Comparison of ENCODE assay signal across 8 cellular contexts in genomic region chr2:57906152-57906732, GRCh38.
DNase-seq lines count a peak whose midpoint lies in the region; ATAC-seq and TF ChIP-seq lines count a peak whose summit lies in the region.

No MANE protein-coding gene starts in this region.

- H3K56ac ChIP-seq in H9 (ENCODE audit: insufficient read length, low read depth, low read length) = no peak overlapping the region

- no peak overlapping the region for H2AFZ ChIP-seq in H9 (ENCODE audit: low read length)

- no peaks in the 10 kb centered on the region for H3K9me3 ChIP-seq in H9 (ENCODE audit: control insufficient read depth, low read depth, low read length)

- no peak overlapping the region for H2AK5ac ChIP-seq in H9 (ENCODE audit: insufficient read length, low read length)

- no peak overlapping the region for H3K4ac ChIP-seq in H9 (ENCODE audit: low read depth, low read length)

- H3K4me1 Mint-ChIP-seq in H9 (peaks cover 16% of the 10 kb centered on the region in 2 experiments), neural crest cell (peaks cover 6% of the 10 kb centered on the region)

- H3K27ac Mint-ChIP-seq in H9 (peak overlapping the region in 1 of 3 experiments; percentile 69; a peak in 1 of 7 replicates), neural crest cell (ENCODE audit: unreplicated experiment) (no peak overlapping the region)

- H2BK5ac ChIP-seq in H9 (ENCODE audit: insufficient read length, low read length) = no peak overlapping the region

- TF ChIP-seq CTCF in H9 (conservative IDR thresholded peaks at IDR 0.05) = peak; percentile 87
- peak; percentile 86 for TF ChIP-seq CTCF in neural crest cell (conservative IDR thresholded peaks at IDR 0.05)

- no CpG with 5 or more reads among the region's 5 CpGs for WGBS in H9 (ENCODE audit: extremely low coverage, insufficient read length, low lambda C conversion rate)

- H4K8ac ChIP-seq in H9 (replicated peaks; ENCODE audit: insufficient read length, low read depth, low read length) = no peak overlapping the region

- no peaks in the 10 kb centered on the region for H3K27me3 ChIP-seq in H9 (ENCODE audit: insufficient read depth, low read length)

- no peak overlapping the region for H3K9ac ChIP-seq in H9 (ENCODE audit: extremely low read depth, insufficient read length, low read length)

- ATAC-seq in Right ventricle myocardium inferior = peak; percentile 60

- no peaks in the 10 kb centered on the region for H3K79me1 ChIP-seq in H9 (ENCODE audit: insufficient read depth, low read depth, low read length, poor library complexity, severe bottlenecking)

- H3K4me2 ChIP-seq in H9 (ENCODE audit: insufficient read depth, insufficient read length, low read length) = no peak overlapping the region

- no peak overlapping the region for H3K27ac ChIP-seq in H9 (ENCODE audit: insufficient read length, low read depth, low read length)

- intact Hi-C loops in Right ventricle myocardium inferior (cut with DNase I) = loop anchor here (5.0 kb wide), 1 partner anchor 541 kb away; no protein-coding TSS in a partner anchor
- intact Hi-C loops in cardiac septum (cut with DNase I) = loop anchor here (5.0 kb wide), 1 partner anchor 541 kb away; no protein-coding TSS in a partner anchor

- no peaks in the 10 kb centered on the region for H3K23me2 ChIP-seq in H9 (ENCODE audit: insufficient read length, low read depth, low read length, poor library complexity, severe bottlenecking)

- DNase-seq in Right ventricle myocardium inferior (ENCODE audit: missing footprints) = no peak
- no peak for DNase-seq in cardiac septum (ENCODE audit: low spot score)
- no peak for DNase-seq in H9
- DNase-seq in LHCN-M2 (ENCODE audit: low read depth) = peak; percentile 67
- peak; percentile 14 for DNase-seq in SK-N-DZ (ENCODE audit: low spot score)
- peak; percentile 54 for DNase-seq in fibroblast of gingiva (ENCODE audit: low read depth)
- DNase-seq in neural crest cell (ENCODE audit: low read depth, low spot score) = no peak
- DNase-seq in cortex of kidney (lab: John Stamatoyannopoulos, UW) = no peak

- H3K4me3 Mint-ChIP-seq in H9 (no peak overlapping the region), neural crest cell (no peak overlapping the region)

- H3T11ph ChIP-seq in H9 (ENCODE audit: low read length) = no peak overlapping the region

- no peaks in the 10 kb centered on the region for H3K79me2 ChIP-seq in H9 (ENCODE audit: insufficient read depth, low read length)

- H2BK20ac ChIP-seq in H9 (ENCODE audit: low read depth, low read length, poor library complexity, severe bottlenecking) = no peak overlapping the region

- H3K36me3 Mint-ChIP-seq in H9 (ENCODE audit: insufficient read depth in 1 of 3, low read depth in 3 of 3) = no peaks in the 10 kb centered on the region
- H3K36me3 Mint-ChIP-seq in neural crest cell (ENCODE audit: low read depth) = no peaks in the 10 kb centered on the region

- no peaks in the 10 kb centered on the region for H3K9me3 Mint-ChIP-seq in H9
- peaks cover 2% of the 10 kb centered on the region for H3K9me3 Mint-ChIP-seq in neural crest cell

- H4K5ac ChIP-seq in H9 (ENCODE audit: insufficient read length, low read depth, low read length) = no peak overlapping the region

- H4K20me1 ChIP-seq in H9 (ENCODE audit: control insufficient read depth, insufficient read depth, insufficient read length) = no peaks in the 10 kb centered on the region

- H3K27me3 Mint-ChIP-seq in H9 (ENCODE audit: low read depth) = no peaks in the 10 kb centered on the region
- H3K27me3 Mint-ChIP-seq in neural crest cell (ENCODE audit: low read depth) = no peaks in the 10 kb centered on the region

- no peak overlapping the region for H2BK15ac ChIP-seq in H9 (ENCODE audit: low read depth, low read length)

- H3K14ac ChIP-seq in H9 (ENCODE audit: insufficient read depth, low read length) = no peak overlapping the region

- no peak overlapping the region for H3K18ac ChIP-seq in H9 (ENCODE audit: insufficient read length, low read depth, low read length)

- H2BK120ac ChIP-seq in H9 (ENCODE audit: low read depth, low read length, poor library complexity, severe bottlenecking) = no peak overlapping the region

- no peak overlapping the region for H2BK12ac ChIP-seq in H9 (ENCODE audit: insufficient read length, low read depth, low read length)

- H4K91ac ChIP-seq in H9 (ENCODE audit: insufficient read length, low read depth, low read length) = no peak overlapping the region

- no peaks in the 10 kb centered on the region; the same call in 1 of the 2 replicates for H3K4me1 ChIP-seq in H9 (ENCODE audit: insufficient read depth, low read length)

- H3K23ac ChIP-seq in H9 (ENCODE audit: insufficient read length, low read depth, low read length) = no peak overlapping the region

Comparison
In these comparisons a context has a peak if more than half of its experiments do, and no peak if none do; other contexts are left out.
1. DNase-seq: peak in LHCN-M2 (single experiment), SK-N-DZ (single experiment) and fibroblast of gingiva (single experiment); none in Right ventricle myocardium inferior (single experiment), cardiac septum (single experiment), H9 (single experiment), neural crest cell (single experiment) and cortex of kidney (single experiment).